ENCODE assay signal across 29 cellular contexts in genomic region chr2:218318241-218318640, GRCh38. TPM values are rescaled to one million over a fixed set of nuclear protein-coding genes. Genes with fewer than 3 reads are reported as not detected.
"Had no signal": no experiment of that assay in that cellular context is flagged by ENCODE, and none has a peak within 500 bp of the region (broad histone marks: within the 10 kb centered on the region; RNA-seq: fewer than 3 reads in every experiment).

No MANE protein-coding gene starts in this region.

- H3K27ac ChIP-seq: breast epithelium, esophagus muscularis mucosa, foreskin keratinocyte, heart left ventricle, neural progenitor cell, right atrium auricular region, spleen, testis, uterus had no signal

- H3K9me3 ChIP-seq: breast epithelium, esophagus muscularis mucosa, heart left ventricle, right atrium auricular region, spleen, testis, uterus had no signal

- H3K4me2 ChIP-seq: neural progenitor cell had no signal

- H3K9ac ChIP-seq: neural progenitor cell had no signal

- H3K36me3 Mint-ChIP-seq: activated naive CD4-positive, alpha-beta T cell treated with anti-CD3 and anti-CD28 coated beads, Interleukin-2, amount 50 U/mL, for 72 hours; natural killer cell; neural progenitor cell had no signal

- H3K27ac Mint-ChIP-seq: activated naive CD4-positive, alpha-beta T cell treated with anti-CD3 and anti-CD28 coated beads, Interleukin-2, amount 50 U/mL, for 72 hours; activated T-cell treated with anti-CD3 and anti-CD28 coated beads, Interleukin-2, amount 50 U/mL, for 72 hours; endodermal cell; natural killer cell; neural progenitor cell had no signal

- H3K36me3 ChIP-seq: breast epithelium, esophagus muscularis mucosa, heart left ventricle, neural progenitor cell, right atrium auricular region, spleen, uterus had no signal

- ATAC-seq: activated naive CD4-positive, alpha-beta T cell treated with anti-CD3 and anti-CD28 coated beads, Interleukin-2, amount 50 U/mL, for 72 hours; foreskin keratinocyte; heart left ventricle; natural killer cell; stimulated activated naive CD8-positive, alpha-beta T cell treated with anti-CD3 and anti-CD28 coated beads, Interleukin-15, Interleukin-2, amounts not matched to agents 100 U/mL and 50 U/mL, for 24 hours; T-helper 17 cell had no signal

- H3K4me3 Mint-ChIP-seq: activated T-cell treated with anti-CD3 and anti-CD28 coated beads, Interleukin-2, amount 50 U/mL, for 72 hours; endodermal cell; immature natural killer cell; natural killer cell; neural progenitor cell; T-helper 17 cell had no signal

- H3K9me3 Mint-ChIP-seq: activated naive CD4-positive, alpha-beta T cell treated with anti-CD3 and anti-CD28 coated beads, Interleukin-2, amount 50 U/mL, for 72 hours; endodermal cell; immature natural killer cell; natural killer cell had no signal

- DNase-seq: activated CD4-positive, alpha-beta T cell treated with anti-CD3 and anti-CD28 coated beads, Interleukin-2, amount 50 U/mL, for 4 hours; activated CD4-positive, CD25-positive, alpha-beta regulatory T cell treated with anti-CD3 and anti-CD28 coated beads, Interleukin-2, amount 50 U/mL, for 72 hours; activated naive CD4-positive, alpha-beta T cell; activated T-cell treated with anti-CD3 and anti-CD28 coated beads for 4 hours; activated T-cell treated with anti-CD3 and anti-CD28 coated beads, Interleukin-2, amount 50 U/mL, for 72 hours; central memory CD4-positive, alpha-beta T cell; endodermal cell; foreskin keratinocyte; heart left ventricle; hypothalamus; immature natural killer cell; midbrain; natural killer cell; spleen; stimulated activated naive CD8-positive, alpha-beta T cell treated with anti-CD3 and anti-CD28 coated beads, Interleukin-15, Interleukin-2, amounts not matched to agents 100 U/mL and 50 U/mL, for 24 hours; T-helper 17 cell; T1000; testis; trophoblast cell; uterus had no signal

- H3K4me3 ChIP-seq: breast epithelium, esophagus muscularis mucosa, heart left ventricle, neural progenitor cell, right atrium auricular region, spleen, testis, uterus had no signal

- H3K27me3 Mint-ChIP-seq: T-helper 17 cell had no signal

- H3K4me1 ChIP-seq: breast epithelium, uterus had no signal

- H2AFZ ChIP-seq: neural progenitor cell had no signal

- H3K27me3 ChIP-seq: breast epithelium, esophagus muscularis mucosa, foreskin keratinocyte, heart left ventricle, neural progenitor cell, right atrium auricular region, testis, uterus had no signal

RNA-seq across cellular contexts. Expression of gene CATIP, which starts 38.4 kb away (rescaled TPM):
- total RNA-seq: activated naive CD4-positive, alpha-beta T cell treated with anti-CD3 and anti-CD28 coated beads, Interleukin-2, amount 50 U/mL, for 72 hours; activated T-cell treated with anti-CD3 and anti-CD28 coated beads, Interleukin-2, amount 50 U/mL, for 72 hours; esophagus muscularis mucosa; foreskin keratinocyte; kidney epithelial cell; lower leg skin; omental fat pad; pulmonary artery endothelial cell; right atrium auricular region; T-helper 17 cell had no signal
- polyA plus RNA-seq: foreskin keratinocyte had no signal
